In genomic region chr19:29845576-29846176, GRCh38 we compare ENCODE assay signal across 7 cellular contexts. TPM values are rescaled to one million over a fixed set of nuclear protein-coding genes. Genes with fewer than 3 reads are reported as not detected.
DNase-seq lines count a peak whose midpoint lies in the region; ATAC-seq and TF ChIP-seq lines count a peak whose summit lies in the region.

No MANE protein-coding gene starts in this region.

- peak overlapping the region; percentile 93 for H2AFZ ChIP-seq in Loucy (ENCODE audit: low read length)

- peak overlapping the region; percentile 73 for H3K27ac ChIP-seq in epithelial cell of prostate

- H3K9me3 Mint-ChIP-seq in activated CD4-positive, alpha-beta T cell treated with anti-CD3 and anti-CD28 coated beads for 36 hours (ENCODE audit: low read depth): no peaks in the 10 kb centered on the region
- H3K9me3 Mint-ChIP-seq in natural killer cell: no peaks in the 10 kb centered on the region
- no peaks in the 10 kb centered on the region for H3K9me3 Mint-ChIP-seq in type B pancreatic cell

- no peaks in the 10 kb centered on the region for H3K36me3 Mint-ChIP-seq in activated CD4-positive, alpha-beta T cell treated with anti-CD3 and anti-CD28 coated beads for 36 hours (ENCODE audit: low read depth)
- no peaks in the 10 kb centered on the region for H3K36me3 Mint-ChIP-seq in natural killer cell
- H3K36me3 Mint-ChIP-seq in type B pancreatic cell: no peaks in the 10 kb centered on the region

- CTCF ChIA-PET in activated CD4-positive, alpha-beta T cell treated with anti-CD3 and anti-CD28 coated beads for 36 hours (lab: Charles Lee): interaction anchor here (0.8 to 1.6 kb wide), 5 partner anchors 12 to 129 kb away, joined by 3 to 5 read pairs (median 4); no protein-coding TSS in a partner anchor

- H3K4me3 Mint-ChIP-seq in activated CD4-positive, alpha-beta T cell treated with anti-CD3 and anti-CD28 coated beads for 36 hours: peak overlapping the region; percentile 83
- H3K4me3 Mint-ChIP-seq in natural killer cell (peak overlapping the region; percentile 96), type B pancreatic cell (peak overlapping the region; percentile 94)

- H3K27ac Mint-ChIP-seq in activated CD4-positive, alpha-beta T cell treated with anti-CD3 and anti-CD28 coated beads for 36 hours: peak overlapping the region; percentile 83
- H3K27ac Mint-ChIP-seq in natural killer cell (peak overlapping the region; percentile 89 to 91), type B pancreatic cell (peak overlapping the region; percentile 97)

- no peaks in the 10 kb centered on the region for H4K20me1 ChIP-seq in Loucy (ENCODE audit: insufficient read depth, low read length, poor library complexity, severe bottlenecking)

- no peaks in the 10 kb centered on the region for H3F3A ChIP-seq in Loucy (ENCODE audit: low read depth)

- H3K27me3 Mint-ChIP-seq in activated CD4-positive, alpha-beta T cell treated with anti-CD3 and anti-CD28 coated beads for 36 hours: no peaks in the 10 kb centered on the region
- H3K27me3 Mint-ChIP-seq in natural killer cell (ENCODE audit: low read depth in 2 of 2) (peaks cover 15 to 27% of the 10 kb centered on the region in 2 donors), type B pancreatic cell (peaks cover 17% of the 10 kb centered on the region)

- H3K4me3 ChIP-seq in GM12875 (ENCODE audit: low read depth, low read length) (peak overlapping the region; percentile 63), Loucy (ENCODE audit: low read length, poor library complexity, severe bottlenecking) (peak overlapping the region; percentile 85)

- DNase-seq in activated CD4-positive, alpha-beta T cell treated with anti-CD3 and anti-CD28 coated beads for 36 hours: peak; percentile 63
- DNase-seq in epithelial cell of prostate (ENCODE audit: low read depth, low spot score): no peak
- DNase-seq in natural killer cell: peak; percentile 28
- no peak for DNase-seq in type B pancreatic cell (ENCODE audit: extremely low spot score, unreplicated experiment)
- no peak for DNase-seq in NCI-H2029 (lab: John Stamatoyannopoulos, UW)

- no peaks in the 10 kb centered on the region for H3K27me3 ChIP-seq in Loucy (ENCODE audit: insufficient read depth, low read length, poor library complexity, severe bottlenecking)

- peak overlapping the region; percentile 91 for H3K4me2 ChIP-seq in Loucy (ENCODE audit: low read depth, low read length, poor library complexity, severe bottlenecking)

- no peaks in the 10 kb centered on the region for H3K79me2 ChIP-seq in Loucy (ENCODE audit: insufficient read depth, low read length)

- no peaks in the 10 kb centered on the region for H3K9me3 ChIP-seq in Loucy (ENCODE audit: insufficient read depth, low read depth, low read length)

- peaks cover 11% of the 10 kb centered on the region for H3K4me1 Mint-ChIP-seq in activated CD4-positive, alpha-beta T cell treated with anti-CD3 and anti-CD28 coated beads for 36 hours
- peaks cover 10 to 11% of the 10 kb centered on the region in 2 donors for H3K4me1 Mint-ChIP-seq in natural killer cell
- peaks cover 17% of the 10 kb centered on the region for H3K4me1 Mint-ChIP-seq in type B pancreatic cell (ENCODE audit: unreplicated experiment)

- peak overlapping the region; percentile 67 for H3K9ac ChIP-seq in Loucy (ENCODE audit: low read depth, low read length, poor library complexity, severe bottlenecking)

- intact Hi-C loops in activated CD4-positive, alpha-beta T cell treated with anti-CD3 and anti-CD28 coated beads for 36 hours (cut with DNase I, micrococcal nuclease): loop anchor here (1.0 to 10.0 kb wide), 5 partner anchors 8 to 631 kb away; partner anchors contain the start of genes POP4 (in 1 of the 2) and UQCRFS1 (in 1 of the 2)
- intact Hi-C loops in natural killer cell (cut with micrococcal nuclease): loop anchor here (1.0 kb wide), 1 partner anchor 97 kb away; the partner anchor contains the start of gene URI1

- peak; percentile 10 for ATAC-seq in activated CD4-positive, alpha-beta T cell treated with anti-CD3 and anti-CD28 coated beads for 36 hours
- ATAC-seq in natural killer cell: no peak

- no peaks in the 10 kb centered on the region for H3K36me3 ChIP-seq in Loucy (ENCODE audit: insufficient read depth, low read length)

- TF ChIP-seq CTCF in GM12875 (IDR thresholded peaks at IDR 0.05; ENCODE audit: borderline replicate concordance, insufficient read depth, low read depth, low read length) (no peak), Loucy (conservative IDR thresholded peaks at IDR 0.05; ENCODE audit: low read length) (no peak), natural killer cell (IDR thresholded peaks at IDR 0.05) (no peak), type B pancreatic cell (conservative IDR thresholded peaks at IDR 0.05) (no peak)

- peaks cover 5% of the 10 kb centered on the region for H3K4me1 ChIP-seq in Loucy (ENCODE audit: insufficient read depth, low read length, poor library complexity, severe bottlenecking)

- H3K9me2 ChIP-seq in Loucy (replicated peaks; ENCODE audit: low read depth, low read length): no peaks in the 10 kb centered on the region

- POLR2A ChIA-PET in activated CD4-positive, alpha-beta T cell treated with anti-CD3 and anti-CD28 coated beads for 36 hours (lab: Charles Lee): no interaction called here

RNA-seq across cellular contexts. Expression of gene CCNE1, which starts 33.9 kb away (rescaled TPM):
- 10 to 100 TPM; 29.4 to 30.4 TPM for total RNA-seq in activated CD4-positive, alpha-beta T cell treated with anti-CD3 and anti-CD28 coated beads for 36 hours
- total RNA-seq in natural killer cell (1 to 10 TPM; 2.6 to 6.7 (median 2.9) TPM), type B pancreatic cell (ENCODE audit: low replicate concordance) (12.0 and 13.5 TPM in 2 replicates)

Comparison
In these comparisons a context has a peak if more than half of its experiments do, and no peak if none do; other contexts are left out.
1. DNase-seq: peak in activated CD4-positive, alpha-beta T cell treated with anti-CD3 and anti-CD28 coated beads for 36 hours (single experiment) and natural killer cell (single experiment); none in epithelial cell of prostate (single experiment), type B pancreatic cell (single experiment) and NCI-H2029 (single experiment).
2. Peak in every context shown above with its lines, with median percentiles within 50 percentile points of each other: H3K27ac Mint-ChIP-seq and H3K4me3 Mint-ChIP-seq.